ENCODE assay signal across 8 cellular contexts in the genomic region with DNA sequence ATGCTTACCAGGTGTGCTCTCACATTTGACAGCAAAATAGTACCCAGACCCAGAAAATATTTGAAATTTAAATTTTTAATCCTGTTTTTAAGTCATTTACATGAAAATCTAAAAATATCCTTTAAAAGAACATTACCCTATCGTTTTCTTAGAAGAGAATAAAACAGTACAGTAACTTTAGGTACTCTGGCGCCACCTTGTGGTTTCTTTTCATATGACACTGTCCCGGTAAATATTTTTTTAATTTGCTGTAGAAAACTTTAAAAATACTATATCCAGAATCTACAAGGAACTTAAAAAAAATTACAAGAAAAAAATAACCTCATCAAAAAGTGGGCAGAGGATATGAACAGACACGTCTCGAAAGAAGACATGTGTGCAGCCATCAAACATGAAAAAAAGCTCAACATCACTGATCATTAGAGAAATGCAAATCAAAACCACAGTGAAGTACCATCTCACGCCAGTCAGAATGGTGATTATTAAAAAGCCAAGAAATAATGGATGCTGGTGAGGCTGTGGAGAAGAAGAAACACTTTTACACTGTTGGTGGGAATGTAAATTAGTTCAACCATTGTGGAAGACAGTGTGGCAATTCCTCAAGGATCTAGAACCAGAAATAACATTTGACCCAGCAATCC.
DNase-seq lines count a peak whose midpoint lies in the region; ATAC-seq and TF ChIP-seq lines count a peak whose summit lies in the region.

No MANE protein-coding gene starts in this region.

- peaks cover 24% of the 10 kb centered on the region for H3K27me3 Mint-ChIP-seq in CD4-positive, alpha-beta T cell

- no peaks in the 10 kb centered on the region for H3K36me3 ChIP-seq in ascending aorta

- peak overlapping the region; percentile 35 to 46 for H3K4me3 ChIP-seq in ascending aorta

- no peaks in the 10 kb centered on the region for H3K4me1 ChIP-seq in ascending aorta

- H3K9me3 ChIP-seq in CD4-positive, alpha-beta T cell (ENCODE audit: control insufficient read depth, low read length) = no peaks in the 10 kb centered on the region
- no peaks in the 10 kb centered on the region for H3K9me3 ChIP-seq in ascending aorta

- no peak overlapping the region for H3K27ac ChIP-seq in CD4-positive, alpha-beta T cell (ENCODE audit: low read depth, low read length)
- H3K27ac ChIP-seq in ascending aorta = no peak overlapping the region

- TF ChIP-seq CTCF in CD4-positive, alpha-beta T cell (IDR thresholded peaks at IDR 0.05) = peak; percentile 92
- TF ChIP-seq CTCF in ascending aorta (IDR thresholded peaks at IDR 0.05) = peak; percentile 41 to 86 (median 72)

- no peak for ATAC-seq in CD4-positive, alpha-beta T cell (ENCODE audit: poor library complexity)
- ATAC-seq in GM19397 (IDR thresholded peaks at IDR 0.05; ENCODE audit: unreplicated experiment) (peak; percentile 64), GM21717 (IDR thresholded peaks at IDR 0.05; ENCODE audit: unreplicated experiment) (no peak)

- H3K27me3 ChIP-seq in CD4-positive, alpha-beta T cell (ENCODE audit: control insufficient read depth, insufficient read depth, low read length) = no peaks in the 10 kb centered on the region
- H3K27me3 ChIP-seq in ascending aorta = no peaks in the 10 kb centered on the region

- intact Hi-C loops in CD4-positive, alpha-beta T cell (cut with DNase I, micrococcal nuclease) = no loop called here
- intact Hi-C loops in ascending aorta (cut with DNase I) = no loop called here

- in situ Hi-C loops in KBM-7 (cut with MboI; ENCODE audit: low pct_unique_long_range_greater_than_20kb, low sequenced_read_pairs) = no loop called here

- no peak overlapping the region for H3K4me3 Mint-ChIP-seq in CD4-positive, alpha-beta T cell

- DNase-seq in CD4-positive, alpha-beta T cell = peak in 9 of 10 experiments; percentile 24 to 56 (median 42)
- DNase-seq in KBM-7 = peak; percentile 73
- DNase-seq in SKM-1 (lab: John Stamatoyannopoulos, UW; ENCODE audit: unreplicated experiment) = peak; percentile 54
- DNase-seq in ascending aorta (ENCODE audit: low spot score in 2 of 2) = peak in 1 of 2 donors; percentile 69
- peak; percentile 35 for DNase-seq in kidney glomerular epithelial cell (lab: John Stamatoyannopoulos, UW)
- DNase-seq in stimulated activated CD4-positive, alpha-beta T cell treated with anti-CD3 and anti-CD28 coated beads, Interleukin-4, amount 100 ng/mL, for 24 hours = peak; percentile 70

- H3K9me3 Mint-ChIP-seq in CD4-positive, alpha-beta T cell = no peaks in the 10 kb centered on the region

- H3K27ac Mint-ChIP-seq in CD4-positive, alpha-beta T cell = no peak overlapping the region

- no peaks in the 10 kb centered on the region for H3K4me1 Mint-ChIP-seq in CD4-positive, alpha-beta T cell (ENCODE audit: low read depth)

- POLR2A ChIA-PET in CD4-positive, alpha-beta T cell (lab: Charles Lee) = interaction anchor here (0.5 kb wide), 1 partner anchor 1966 kb away, joined by 3 read pairs; no protein-coding TSS in a partner anchor

- H3K36me3 Mint-ChIP-seq in CD4-positive, alpha-beta T cell (ENCODE audit: low read depth) = no peaks in the 10 kb centered on the region

- CTCF ChIA-PET in CD4-positive, alpha-beta T cell (lab: Charles Lee) = no interaction called here
